8 cellular contexts compared by ENCODE assay signal in genomic region chr1:37476087-37476452, GRCh38. TPM values are rescaled to one million over a fixed set of nuclear protein-coding genes. Genes with fewer than 3 reads are reported as not detected.
DNase-seq lines count a peak whose midpoint lies in the region; TF ChIP-seq lines count a peak whose summit lies in the region.

No MANE protein-coding gene starts in this region.

- peaks cover 29 to 72% (median 45%) of the 10 kb centered on the region in 4 donors for H3K4me1 Mint-ChIP-seq in CD4-positive, alpha-beta memory T cell

- CTCF ChIA-PET in CD4-positive, alpha-beta memory T cell (lab: Charles Lee; ENCODE audit: partially characterized antibody): interaction anchor here (1.5 to 10.6 kb wide), 5 partner anchors 10 to 39 kb away, joined by 5 to 219 read pairs (median 13); partner anchors contain the start of gene MEAF6
- CTCF ChIA-PET in HEK293T (lab: Yijun Ruan, JAX): interaction anchor here (1.3 kb wide), 1 partner anchor 11 kb away, joined by 11 read pairs; no protein-coding TSS in a partner anchor

- H2AFZ ChIP-seq in osteoblast (ENCODE audit: low read length): no peak overlapping the region

- H3K27ac ChIP-seq in CD4-positive, alpha-beta memory T cell (ENCODE audit: low read depth, low read length): peak overlapping the region; percentile 96
- H3K27ac ChIP-seq in effector memory CD4-positive, alpha-beta T cell (ENCODE audit: insufficient read depth, low read length, poor library complexity, severe bottlenecking): peak overlapping the region; percentile 99
- H3K27ac ChIP-seq in osteoblast (ENCODE audit: low read depth, low read length): peak overlapping the region; percentile 92

- POLR2A ChIA-PET in CD4-positive, alpha-beta memory T cell (lab: Charles Lee; ENCODE audit: partially characterized antibody): interaction anchor here (0.9 to 10.8 kb wide), 10 partner anchors 9 to 1729 kb away, joined by 3 to 229 read pairs (median 6); partner anchors contain the start of genes MEAF6 and SNIP1
- POLR2A ChIA-PET in HEK293T (lab: Yijun Ruan, JAX): interaction anchor here (0.6 to 3.0 kb wide), 5 partner anchors 9 to 699 kb away, joined by 3 to 11 read pairs (median 3); no protein-coding TSS in a partner anchor

- peaks cover 10% of the 10 kb centered on the region for H4K20me1 ChIP-seq in osteoblast (ENCODE audit: insufficient read depth, low read length)

- H3K4me3 ChIP-seq in CD4-positive, alpha-beta memory T cell (ENCODE audit: low read length in 2 of 2): peak overlapping the region; percentile 85 to 96
- H3K4me3 ChIP-seq in NT2/D1 (ENCODE audit: insufficient read length, low read depth) (peak overlapping the region; percentile 73), osteoblast (ENCODE audit: insufficient read depth, low read length) (peak overlapping the region; percentile 79)
- H3K4me3 ChIP-seq in effector memory CD4-positive, alpha-beta T cell (ENCODE audit: insufficient read depth, low read depth, low read length, poor library complexity, severe bottlenecking): peak overlapping the region; percentile 98

- H3K36me3 Mint-ChIP-seq in CD4-positive, alpha-beta memory T cell: peaks cover 32 to 66% of the 10 kb centered on the region in 2 donors

- H3K36me3 ChIP-seq in CD4-positive, alpha-beta memory T cell (ENCODE audit: insufficient read depth, low read length): peaks cover 37% of the 10 kb centered on the region
- peaks cover 55% of the 10 kb centered on the region for H3K36me3 ChIP-seq in NT2/D1 (ENCODE audit: insufficient read depth, insufficient read length, low read length)
- H3K36me3 ChIP-seq in effector memory CD4-positive, alpha-beta T cell (ENCODE audit: control insufficient read depth, insufficient read depth, low read length): peaks cover 28% of the 10 kb centered on the region
- H3K36me3 ChIP-seq in osteoblast (ENCODE audit: insufficient read depth, low read length): peaks cover 36% of the 10 kb centered on the region

- peaks cover 0 to 2% of the 10 kb centered on the region in 2 donors for H3K27me3 Mint-ChIP-seq in CD4-positive, alpha-beta memory T cell

- peaks cover 69% of the 10 kb centered on the region for H3K79me2 ChIP-seq in osteoblast (ENCODE audit: insufficient read depth, low read length)

- H3K9me3 ChIP-seq in CD4-positive, alpha-beta memory T cell (ENCODE audit: control insufficient read depth in 1 of 2, low read length in 2 of 2): no peaks in the 10 kb centered on the region
- no peaks in the 10 kb centered on the region for H3K9me3 ChIP-seq in NT2/D1 (ENCODE audit: insufficient read depth, low read length)
- no peaks in the 10 kb centered on the region for H3K9me3 ChIP-seq in effector memory CD4-positive, alpha-beta T cell (ENCODE audit: control insufficient read depth, low read length)
- no peaks in the 10 kb centered on the region for H3K9me3 ChIP-seq in osteoblast (ENCODE audit: low read depth, low read length)

- H3K9me3 Mint-ChIP-seq in CD4-positive, alpha-beta memory T cell: peaks cover 0 to 2% (median 0%) of the 10 kb centered on the region in 8 donors

- H3K27me3 ChIP-seq in CD4-positive, alpha-beta memory T cell (ENCODE audit: insufficient read depth, low read length): no peaks in the 10 kb centered on the region
- peaks cover 19% of the 10 kb centered on the region for H3K27me3 ChIP-seq in NT2/D1 (ENCODE audit: insufficient read depth, insufficient read length)
- no peaks in the 10 kb centered on the region for H3K27me3 ChIP-seq in effector memory CD4-positive, alpha-beta T cell (replicated peaks; ENCODE audit: control insufficient read depth, insufficient read depth, low read length, poor library complexity, severe bottlenecking)
- H3K27me3 ChIP-seq in osteoblast (ENCODE audit: insufficient read depth, low read length): no peaks in the 10 kb centered on the region

- DNase-seq in CD4-positive, alpha-beta memory T cell: peak in 2 of 5 donors; percentile 1 to 27
- DNase-seq in NT2/D1 (ENCODE audit: low read depth, low spot score): no peak
- DNase-seq in effector memory CD4-positive, alpha-beta T cell: no peak
- DNase-seq in osteoblast (ENCODE audit: insufficient read length, low spot score, missing footprints): no peak
- no peak for DNase-seq in SW480 (ENCODE audit: low spot score)
- no peak for DNase-seq in HEK293T (ENCODE audit: extremely low spot score)
- DNase-seq in DMS79 treated with DMSO at 0.1 percent for 48 hours (lab: John Stamatoyannopoulos, UW): no peak
- no peak for DNase-seq in germinal center (ENCODE audit: low spot score)

- intact Hi-C loops in CD4-positive, alpha-beta memory T cell (cut with micrococcal nuclease): loop anchor here (5.0 kb wide), 2 partner anchors 331 to 1516 kb away; partner anchors contain the start of genes AKIRIN1, C1orf122 and YRDC

- TF ChIP-seq CTCF in osteoblast (IDR thresholded peaks at IDR 0.05; ENCODE audit: extremely low read depth, low read depth, low read length): no peak

- peak overlapping the region; percentile 98 for H3K4me2 ChIP-seq in osteoblast (ENCODE audit: insufficient read depth, low read length)

- peak overlapping the region; percentile 97 to 100 (median 99) for H3K27ac Mint-ChIP-seq in CD4-positive, alpha-beta memory T cell

- peak overlapping the region; percentile 80 for H3K9ac ChIP-seq in NT2/D1 (ENCODE audit: insufficient read length, low read depth)

- peak overlapping the region; percentile 95 to 99 (median 97) for H3K4me3 Mint-ChIP-seq in CD4-positive, alpha-beta memory T cell

- peaks cover 52% of the 10 kb centered on the region for H3K4me1 ChIP-seq in CD4-positive, alpha-beta memory T cell (ENCODE audit: insufficient read depth, low read length)
- H3K4me1 ChIP-seq in NT2/D1 (ENCODE audit: insufficient read depth, insufficient read length) (peaks cover 60% of the 10 kb centered on the region), osteoblast (ENCODE audit: insufficient read depth, low read length) (peaks cover 80% of the 10 kb centered on the region)
- peaks cover 59% of the 10 kb centered on the region for H3K4me1 ChIP-seq in effector memory CD4-positive, alpha-beta T cell (ENCODE audit: control insufficient read depth, insufficient read depth, low read length, poor library complexity, severe bottlenecking)

TF ChIP-seq in HEK293T, 16 proteins besides CTCF, POLR2A, EP300 and RAD21:
- TF ChIP-seq BHLHE40 (IDR thresholded peaks at IDR 0.05; ENCODE audit: borderline replicate concordance): no peak
- no peak for TF ChIP-seq HDGF (IDR thresholded peaks at IDR 0.05; ENCODE audit: borderline replicate concordance)
- TF ChIP-seq CTBP1 (IDR thresholded peaks at IDR 0.05; ENCODE audit: borderline replicate concordance): no peak
- no peak for TF ChIP-seq FOXA1 (IDR thresholded peaks at IDR 0.05)
- no peak for TF ChIP-seq ZNF384 (IDR thresholded peaks at IDR 0.05)
- no peak for TF ChIP-seq ELF4 (IDR thresholded peaks at IDR 0.05)
- no peak for TF ChIP-seq LEF1 (IDR thresholded peaks at IDR 0.05; ENCODE audit: borderline replicate concordance)
- no peak for TF ChIP-seq NFRKB (IDR thresholded peaks at IDR 0.05)
- TF ChIP-seq FOXM1 (IDR thresholded peaks at IDR 0.05; ENCODE audit: borderline replicate concordance): no peak
- TF ChIP-seq SUZ12 (IDR thresholded peaks at IDR 0.05): no peak
- no peak for TF ChIP-seq SP1 (IDR thresholded peaks at IDR 0.05)
- no peak for TF ChIP-seq FOXK2 (IDR thresholded peaks at IDR 0.05)
- TF ChIP-seq PKNOX1 (IDR thresholded peaks at IDR 0.05): no peak
- no peak for TF ChIP-seq L3MBTL2 (conservative IDR thresholded peaks at IDR 0.05)
- TF ChIP-seq TARDBP (IDR thresholded peaks at IDR 0.05): no peak
- TF ChIP-seq ARNT (IDR thresholded peaks at IDR 0.05): no peak
TF ChIP-seq in HEK293T: peak in this region for 0.

RNA-seq across cellular contexts. Expression of gene ZC3H12A, which starts 1.7 kb away (rescaled TPM):
- 10 to 100 TPM; 54.6 to 60.7 TPM for total RNA-seq in CD4-positive, alpha-beta memory T cell
- polyA plus RNA-seq in CD4-positive, alpha-beta memory T cell: 10 to 100 TPM; 10.6 to 19.9 TPM
- 11.5 and 13.0 TPM in 2 replicates for total RNA-seq in osteoblast

RNA-seq across cellular contexts. Expression of gene MEAF6, which starts 38.5 kb away (rescaled TPM):
- 10 to 100 TPM; 97.9 to 98.2 TPM for total RNA-seq in CD4-positive, alpha-beta memory T cell
- polyA plus RNA-seq in CD4-positive, alpha-beta memory T cell: 100 to 1,000 TPM; 132 to 221 TPM
- total RNA-seq in osteoblast: 62.8 and 64.1 TPM in 2 replicates
